ENCODE assay signal across 18 cellular contexts in the genomic region with DNA sequence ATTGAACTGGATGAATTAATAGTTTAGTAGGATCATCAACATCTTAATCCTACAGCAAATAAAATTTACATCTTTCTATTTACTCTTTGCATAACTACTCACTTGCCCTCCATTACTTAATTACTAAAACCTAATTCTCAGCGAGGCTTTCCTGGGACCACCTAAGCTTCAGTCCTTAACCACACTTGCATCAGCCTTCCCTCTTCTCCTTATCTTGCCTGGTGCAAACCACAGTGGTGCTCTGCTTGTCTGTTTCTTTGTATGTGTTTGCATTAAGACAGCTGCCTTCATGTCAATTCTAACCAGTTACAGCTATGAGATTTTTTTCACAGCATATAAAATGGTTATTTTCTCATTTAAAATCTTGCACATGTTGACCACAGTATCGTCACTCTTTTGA.
A peak's percentile ranks its signal among the peaks of the same experiment; 100 is the strongest.
DNase-seq lines count a peak whose midpoint lies in the region; ATAC-seq, FAIRE-seq and TF ChIP-seq lines count a peak whose summit lies in the region.
"Had no signal": no experiment of that assay in that cellular context is flagged by ENCODE, and none has a peak within 500 bp of the region (broad histone marks: within the 10 kb centered on the region; RNA-seq: fewer than 3 reads in every experiment).

No MANE protein-coding gene starts in this region.

- no peaks in the 10 kb centered on the region for H3K4me1 ChIP-seq in lower lobe of right lung
- H3K4me1 ChIP-seq: HAP-1 had no signal

- no peaks in the 10 kb centered on the region for H3K36me3 ChIP-seq in lower lobe of right lung
- H3K36me3 ChIP-seq: BLaER1, HAP-1 had no signal

- 61 to 63% methylated on average over 2 of the region's 2 CpGs for WGBS in lower leg skin, 2 donors

- in situ Hi-C loops in KBM-7 (cut with MboI; ENCODE audit: low pct_unique_long_range_greater_than_20kb, low sequenced_read_pairs): no loop called here

- no peak for ATAC-seq in GM21367 (IDR thresholded peaks at IDR 0.05; ENCODE audit: unreplicated experiment)
- ATAC-seq in lower lobe of right lung: no peak

- no peak overlapping the region for H3K27ac ChIP-seq in lower lobe of right lung
- H3K27ac ChIP-seq: BLaER1, GM23248 had no signal

- no peak for TF ChIP-seq CTCF in D721Med (IDR thresholded peaks at IDR 0.05; ENCODE audit: insufficient read depth, missing control alignments)
- TF ChIP-seq CTCF in lower leg skin (IDR thresholded peaks at IDR 0.05): no peak
- TF ChIP-seq CTCF in lower lobe of right lung (IDR thresholded peaks at IDR 0.05): no peak

- intact Hi-C loops in lower leg skin (cut with DNase I; ENCODE audit: low total_unique reads): no loop called here
- intact Hi-C loops in lower lobe of right lung (cut with DNase I): no loop called here

- no peaks in the 10 kb centered on the region for H3K27me3 ChIP-seq in lower lobe of right lung (ENCODE audit: low read depth)
- H3K27me3 ChIP-seq: BLaER1 had no signal

- TF ChIP-seq POLR2A in lower leg skin (IDR thresholded peaks at IDR 0.05): no peak

- DNase-seq in D721Med (ENCODE audit: insufficient read length, low spot score): no peak
- DNase-seq in KBM-7: peak; percentile 28
- peak; percentile 7 for DNase-seq in NCI-H82 treated with DMSO at 0.1 percent for 48 hours (lab: John Stamatoyannopoulos, UW; ENCODE audit: unreplicated experiment)
- DNase-seq in amniotic epithelial cell (ENCODE audit: low read depth): peak; percentile 66
- no peak for DNase-seq in middle frontal gyrus (ENCODE audit: extremely low spot score, low spot score)
- DNase-seq in lower leg skin (ENCODE audit: low spot score in 2 of 2): no peak
- DNase-seq in lower lobe of right lung: no peak
- DNase-seq: 8988T; Calu3; CD4-positive, alpha-beta memory T cell; DMS 273 treated with DMSO at 0.1 percent for 48 hours; DMS53; GM23248 had no signal

- no peaks in the 10 kb centered on the region for H3K9me3 ChIP-seq in lower lobe of right lung
- H3K9me3 ChIP-seq: HAP-1 had no signal

- peak; percentile 48 for FAIRE-seq in D721Med (lab: Jason Lieb, UNC)
- FAIRE-seq: GM12891, GM19239 had no signal

- H3K4me3 ChIP-seq in lower leg skin (ENCODE audit: low read depth, poor library complexity, severe bottlenecking) (no peak overlapping the region), lower lobe of right lung (no peak overlapping the region)
- H3K4me3 ChIP-seq: BLaER1, GM23248, HAP-1 had no signal

Comparison
In these comparisons a context has a peak if more than half of its experiments do, and no peak if none do; other contexts are left out.
1. DNase-seq: peak in KBM-7 (single experiment), NCI-H82 treated with DMSO at 0.1 percent for 48 hours (single experiment) and amniotic epithelial cell (single experiment); none in D721Med (single experiment), middle frontal gyrus (single experiment), lower leg skin (0 of 2) and lower lobe of right lung (single experiment).